7 cellular contexts compared by ENCODE assay signal in the genomic region with DNA sequence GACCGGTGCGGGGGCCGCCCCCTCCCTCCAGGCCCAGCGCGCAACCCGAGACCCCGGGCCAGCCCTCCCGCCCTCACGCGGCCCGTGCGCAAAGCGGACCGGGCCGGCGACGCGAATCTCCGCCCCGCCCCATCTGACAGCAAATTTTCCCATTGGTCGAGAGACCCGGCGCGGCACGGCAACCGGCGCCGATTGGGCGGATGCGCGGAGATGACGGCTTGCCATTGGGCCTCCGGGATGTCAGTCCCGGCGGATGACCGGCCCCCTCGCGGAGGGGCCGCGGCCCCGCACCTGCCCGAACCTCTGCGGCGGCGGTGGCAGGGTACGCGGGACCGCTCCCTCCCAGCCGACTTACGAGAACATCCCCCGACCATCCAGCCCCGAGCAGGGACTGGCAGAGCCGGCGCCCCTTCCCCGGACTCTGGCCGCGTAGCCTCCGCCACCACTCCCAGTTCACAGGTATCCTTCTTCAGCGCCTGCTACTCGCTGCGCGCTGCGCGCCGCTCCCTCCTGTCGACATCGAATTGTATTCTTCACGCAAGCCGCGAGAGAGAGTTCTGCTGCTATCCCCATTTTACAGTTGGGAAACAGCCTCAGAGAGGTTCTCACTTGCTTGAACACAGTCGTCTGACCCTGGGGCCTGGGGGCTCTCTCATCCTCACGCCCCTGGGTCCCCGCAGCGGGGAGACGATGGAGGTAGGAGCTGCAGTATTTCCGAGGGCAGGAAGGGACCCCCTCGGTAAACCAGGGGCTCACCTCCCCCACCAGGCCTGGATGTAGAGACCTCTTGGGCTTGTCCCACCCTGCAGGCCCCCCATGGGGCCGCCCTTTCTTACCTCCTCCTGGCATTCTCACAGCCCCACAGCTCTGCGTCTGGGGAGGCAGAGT. TPM values are rescaled to one million over a fixed set of nuclear protein-coding genes. Genes with fewer than 3 reads are reported as not detected.
DNase-seq lines count a peak whose midpoint lies in the region; ATAC-seq, FAIRE-seq and TF ChIP-seq lines count a peak whose summit lies in the region.

A gene with protein sequence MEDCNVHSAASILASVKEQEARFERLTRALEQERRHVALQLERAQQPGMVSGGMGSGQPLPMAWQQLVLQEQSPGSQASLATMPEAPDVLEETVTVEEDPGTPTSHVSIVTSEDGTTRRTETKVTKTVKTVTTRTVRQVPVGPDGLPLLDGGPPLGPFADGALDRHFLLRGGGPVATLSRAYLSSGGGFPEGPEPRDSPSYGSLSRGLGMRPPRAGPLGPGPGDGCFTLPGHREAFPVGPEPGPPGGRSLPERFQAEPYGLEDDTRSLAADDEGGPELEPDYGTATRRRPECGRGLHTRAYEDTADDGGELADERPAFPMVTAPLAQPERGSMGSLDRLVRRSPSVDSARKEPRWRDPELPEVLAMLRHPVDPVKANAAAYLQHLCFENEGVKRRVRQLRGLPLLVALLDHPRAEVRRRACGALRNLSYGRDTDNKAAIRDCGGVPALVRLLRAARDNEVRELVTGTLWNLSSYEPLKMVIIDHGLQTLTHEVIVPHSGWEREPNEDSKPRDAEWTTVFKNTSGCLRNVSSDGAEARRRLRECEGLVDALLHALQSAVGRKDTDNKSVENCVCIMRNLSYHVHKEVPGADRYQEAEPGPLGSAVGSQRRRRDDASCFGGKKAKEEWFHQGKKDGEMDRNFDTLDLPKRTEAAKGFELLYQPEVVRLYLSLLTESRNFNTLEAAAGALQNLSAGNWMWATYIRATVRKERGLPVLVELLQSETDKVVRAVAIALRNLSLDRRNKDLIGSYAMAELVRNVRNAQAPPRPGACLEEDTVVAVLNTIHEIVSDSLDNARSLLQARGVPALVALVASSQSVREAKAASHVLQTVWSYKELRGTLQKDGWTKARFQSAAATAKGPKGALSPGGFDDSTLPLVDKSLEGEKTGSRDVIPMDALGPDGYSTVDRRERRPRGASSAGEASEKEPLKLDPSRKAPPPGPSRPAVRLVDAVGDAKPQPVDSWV (minus strand): TSS at position 90 of the 888 bp plus-strand sequence. CDS start 26,029 bp downstream, outside the sequence.

- FAIRE-seq in kidney (lab: Jason Lieb, UNC) = no peak

- intact Hi-C loops in kidney (cut with DNase I) = no loop called here

- ATAC-seq in GM18505 (IDR thresholded peaks at IDR 0.05; ENCODE audit: unreplicated experiment) (peak; percentile 37), HG03045 (IDR thresholded peaks at IDR 0.05; ENCODE audit: unreplicated experiment) (peak; percentile 64)

- H3K4me3 Mint-ChIP-seq in chondrocyte (ENCODE audit: unreplicated experiment) = peak within 1 kb of the TSS; percentile 67

- no peaks in the 10 kb centered on the region for H3K9me3 Mint-ChIP-seq in chondrocyte (ENCODE audit: low read depth)

- peak within 1 kb of the TSS; percentile 60 to 78 for H3K4me3 ChIP-seq in kidney (ENCODE audit: low read length in 2 of 2)

- H3K4me1 ChIP-seq in kidney (ENCODE audit: control insufficient read depth in 1 of 2, insufficient read depth in 1 of 2, low read depth in 1 of 2, low read length in 2 of 2) = peaks cover 10 to 31% of the 10 kb centered on the region in 2 donors

- peaks cover 9% of the 10 kb centered on the region for H3K4me1 Mint-ChIP-seq in chondrocyte (ENCODE audit: low read depth)

- peak; percentile 87 to 98 for DNase-seq in NCI-H446 (lab: John Stamatoyannopoulos, UW)
- peak; percentile 85 to 89 for DNase-seq in activated CD4-positive, alpha-beta T cell treated with anti-CD3 and anti-CD28 coated beads for 24 hours (ENCODE audit: low read depth in 2 of 2)
- no peak for DNase-seq in chondrocyte (ENCODE audit: low spot score)
- peak; percentile 97 for DNase-seq in kidney
- peak; percentile 84 to 90 for DNase-seq in stimulated activated CD4-positive, alpha-beta T cell treated with anti-CD3 and anti-CD28 coated beads, Interleukin-15, amount 100 ng/mL, for 1 hour (ENCODE audit: low read depth in 1 of 2, low spot score in 1 of 2)

- peak within 1 kb of the TSS; percentile 49 to 58 for H3K9ac ChIP-seq in kidney (ENCODE audit: low read length in 2 of 2)

- H3K27ac Mint-ChIP-seq in chondrocyte (ENCODE audit: unreplicated experiment) = no peak within 1 kb of the TSS

- no peaks in the 10 kb centered on the region for H3K36me3 ChIP-seq in kidney (ENCODE audit: control insufficient read depth in 1 of 2, insufficient read depth in 2 of 2, low read length in 2 of 2)

- no peaks in the 10 kb centered on the region for H3K9me3 ChIP-seq in kidney (ENCODE audit: control insufficient read depth in 1 of 2, low read length in 2 of 2)

- H3K27ac ChIP-seq in kidney (ENCODE audit: low read depth in 2 of 2, low read length in 2 of 2) = no peak within 1 kb of the TSS

- peak; percentile 34 for TF ChIP-seq CTCF in chondrocyte (IDR thresholded peaks at IDR 0.05)
- TF ChIP-seq CTCF in kidney (IDR thresholded peaks at IDR 0.05; ENCODE audit: borderline replicate concordance, extremely low read depth, insufficient read depth) = peak; percentile 12

- H3K36me3 Mint-ChIP-seq in chondrocyte (ENCODE audit: low read depth) = no peaks in the 10 kb centered on the region

- no peak for TF ChIP-seq POLR2A in GM18505 (IDR thresholded peaks at IDR 0.05; ENCODE audit: borderline replicate concordance, extremely low read depth, insufficient read depth, insufficient read length)

- peaks cover 3% of the 10 kb centered on the region for H3K27me3 Mint-ChIP-seq in chondrocyte (ENCODE audit: low read depth)

RNA-seq across cellular contexts. Expression of the gene that starts here (rescaled TPM):
- total RNA-seq in chondrocyte (15.2 to 24.2 TPM (median 21.5 TPM) in 3 replicates), kidney (21.9 TPM)
- 16.0 TPM for polyA plus RNA-seq in kidney (ENCODE audit: insufficient read depth, low read depth, low replicate concordance)
